8 cellular contexts compared by ENCODE assay signal in the genomic region with DNA sequence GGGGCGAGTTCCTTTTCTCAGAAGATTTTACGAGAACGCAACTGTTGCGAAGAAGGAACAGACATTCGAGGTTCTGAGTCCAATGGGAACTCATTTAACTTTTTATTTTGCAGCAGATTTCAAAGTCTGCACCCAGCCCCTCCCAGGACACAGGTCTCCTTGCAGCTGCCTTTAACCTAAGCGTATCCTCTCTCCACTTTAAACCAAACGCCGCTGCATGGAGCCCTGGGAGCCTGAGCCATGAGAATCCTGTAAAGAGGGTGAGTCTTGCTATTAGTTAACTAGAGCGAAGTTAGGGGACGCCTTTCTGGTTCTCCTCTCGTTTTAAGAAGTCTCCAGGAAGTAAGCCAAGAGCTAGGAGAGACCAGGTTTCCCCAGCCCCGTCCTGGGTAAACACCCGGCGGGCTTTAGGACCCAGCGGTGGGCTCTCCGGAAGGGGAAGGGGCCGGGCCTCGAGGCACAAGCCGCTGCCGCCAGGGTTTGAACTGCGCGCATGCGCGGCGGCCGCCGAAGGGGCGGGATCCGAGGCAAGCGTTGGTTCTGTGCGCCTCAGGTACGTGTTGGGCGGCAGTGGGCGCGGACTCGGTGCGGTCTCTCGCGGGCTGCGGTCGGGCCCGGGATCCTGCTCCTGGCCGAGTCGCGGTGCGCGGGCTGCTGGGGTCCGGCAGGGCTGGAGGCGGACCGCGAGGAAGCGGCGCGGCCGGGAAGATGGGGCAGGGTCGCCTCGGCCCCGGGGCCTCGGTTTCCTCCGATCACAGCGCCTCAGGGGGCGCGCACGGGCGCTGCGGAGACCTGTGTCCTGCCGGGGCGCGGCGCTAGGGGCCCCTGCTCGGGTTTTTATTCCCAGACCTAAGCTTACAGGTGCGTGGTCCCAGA. TPM values are rescaled to one million over a fixed set of nuclear protein-coding genes. Genes with fewer than 3 reads are reported as not detected.
A peak's percentile ranks its signal among the peaks of the same experiment; 100 is the strongest.
DNase-seq lines count a peak whose midpoint lies in the region; ATAC-seq lines count a peak whose summit lies in the region.

A gene (plus strand): TSS at position 510 of the 876 bp plus-strand sequence. CDS start 7,188 bp downstream, outside the sequence.

- peaks cover 2 to 4% of the 10 kb centered on the region in 2 donors for H3K36me3 ChIP-seq in mucosa of rectum (ENCODE audit: control insufficient read depth in 2 of 2, insufficient read depth in 2 of 2, low read length in 2 of 2)

- ATAC-seq in GM21529 (IDR thresholded peaks at IDR 0.05; ENCODE audit: unreplicated experiment) = peak; percentile 62

- H3K27me3 Mint-ChIP-seq in IgD-negative memory B cell = no peaks in the 10 kb centered on the region

- H3K27ac ChIP-seq in epithelial cell of prostate (peak within 1 kb of the TSS; percentile 90), mucosa of rectum (ENCODE audit: low read depth in 2 of 2, low read length in 2 of 2) (peak within 1 kb of the TSS; percentile 92 to 96)

- peaks cover 8% of the 10 kb centered on the region for H3K36me3 Mint-ChIP-seq in IgD-negative memory B cell

- H3K4me3 Mint-ChIP-seq in IgD-negative memory B cell = peak within 1 kb of the TSS; percentile 93 to 99 (median 98)

- H3K9me3 ChIP-seq in mucosa of rectum (ENCODE audit: control insufficient read depth in 2 of 2, low read length in 2 of 2) = no peaks in the 10 kb centered on the region

- H3K4me1 Mint-ChIP-seq in IgD-negative memory B cell = peaks cover 15 to 33% (median 29%) of the 10 kb centered on the region in 3 donors

- H3K27me3 ChIP-seq in mucosa of rectum (ENCODE audit: control insufficient read depth in 2 of 2, insufficient read depth in 2 of 2, low read length in 2 of 2) = no peaks in the 10 kb centered on the region

- peak within 1 kb of the TSS; percentile 83 to 86 for H3K9ac ChIP-seq in mucosa of rectum (ENCODE audit: low read depth in 1 of 2, low read length in 2 of 2)

- H3K27ac Mint-ChIP-seq in IgD-negative memory B cell = peak within 1 kb of the TSS; percentile 91 to 98 (median 98)

- no peaks in the 10 kb centered on the region for H3K9me3 Mint-ChIP-seq in IgD-negative memory B cell

- peak within 1 kb of the TSS; percentile 87 to 88 for H3K4me3 ChIP-seq in mucosa of rectum (ENCODE audit: low read length in 2 of 2)

- peaks cover 16% of the 10 kb centered on the region in 2 donors for H3K4me1 ChIP-seq in mucosa of rectum (ENCODE audit: control insufficient read depth in 2 of 2, insufficient read depth in 2 of 2, low read length in 2 of 2)

- DNase-seq in DMS114 treated with DMSO at 0.1 percent for 48 hours (lab: John Stamatoyannopoulos, UW; ENCODE audit: unreplicated experiment) = peak; percentile 88
- peak; percentile 75 for DNase-seq in OCI-M2 (lab: John Stamatoyannopoulos, UW; ENCODE audit: unreplicated experiment)
- DNase-seq in activated T-cell treated with anti-CD3 and anti-CD28 coated beads for 48 hours (ENCODE audit: low read depth) = peak; percentile 95
- DNase-seq in epithelial cell of prostate (ENCODE audit: low read depth, low spot score) = peak; percentile 80
- peak; percentile 97 for DNase-seq in stimulated activated CD8-positive, alpha-beta memory T cell treated with anti-CD3 and anti-CD28 coated beads, Interleukin-4, amount 100 ng/mL, for 48 hours

RNA-seq across cellular contexts. Expression of the gene that starts here (rescaled TPM):
- 32.1 TPM for polyA plus RNA-seq in IgD-negative memory B cell

Comparison
In these comparisons a context has a peak if more than half of its experiments do, and no peak if none do; other contexts are left out.
1. Peak in every context shown above with its lines: DNase-seq, ATAC-seq, H3K4me3 ChIP-seq and H3K27ac ChIP-seq.